Comparison of ENCODE assay signal across 18 cellular contexts in genomic region chr1:54603241-54603640, GRCh38. TPM values are rescaled to one million over a fixed set of nuclear protein-coding genes. Genes with fewer than 3 reads are reported as not detected.
DNase-seq lines count a peak whose midpoint lies in the region; ATAC-seq, FAIRE-seq and TF ChIP-seq lines count a peak whose summit lies in the region.
"Had no signal": no experiment of that assay in that cellular context is flagged by ENCODE, and none has a peak within 500 bp of the region (broad histone marks: within the 10 kb centered on the region; RNA-seq: fewer than 3 reads in every experiment).

No MANE protein-coding gene starts in this region.

- no peak overlapping the region for H3K4me3 Mint-ChIP-seq in chondrocyte (ENCODE audit: unreplicated experiment)
- H3K4me3 Mint-ChIP-seq: CD4-positive, CD25-positive, alpha-beta regulatory T cell had no signal

- H3K9me3 ChIP-seq in HepG2 (ENCODE audit: low read length) (no peaks in the 10 kb centered on the region), right lobe of liver (no peaks in the 10 kb centered on the region), Peyer's patch (no peaks in the 10 kb centered on the region), neuronal stem cell (replicated peaks in 1 of 2; ENCODE audit: control insufficient read depth in 2 of 2, insufficient read depth in 1 of 2, low read depth in 1 of 2, low read length in 2 of 2) (peaks cover 0 to 2% of the 10 kb centered on the region in 2 donors)
- H3K9me3 ChIP-seq: BLaER1 treated with 17β-estradiol and CSF1 and Interleukin-3, amounts not matched to agents 10 nM and 100 nM had no signal

- H2BK120ac ChIP-seq in neuronal stem cell (ENCODE audit: low read depth, low read length): no peak overlapping the region

- intact Hi-C loops in HepG2 (cut with micrococcal nuclease; ENCODE audit: unreplicated experiment): no loop called here
- intact Hi-C loops in right lobe of liver (cut with DNase I): no loop called here

- no peak for DNase-seq in HepG2 (ENCODE audit: low spot score)
- no peak for DNase-seq in right lobe of liver
- DNase-seq in Peyer's patch: no peak
- DNase-seq in neuronal stem cell (ENCODE audit: low spot score): no peak
- DNase-seq in chondrocyte (ENCODE audit: low spot score): no peak
- DNase-seq: 8988T; Calu3; CD4-positive, CD25-positive, alpha-beta regulatory T cell; DMS 273 treated with DMSO at 0.1 percent for 48 hours had no signal

- POLR2A ChIA-PET in HepG2 (lab: Yijun Ruan, JAX): no interaction called here

- no peak for TF ChIP-seq RAD21 in HepG2 (CRISPR knock-in tag; IDR thresholded peaks at IDR 0.05)

- CTCF ChIA-PET in HepG2 (lab: Yijun Ruan, JAX; ENCODE audit: low intra/inter-chr PET ratio, low total read pairs): no interaction called here

- no peak overlapping the region for H3K4ac ChIP-seq in neuronal stem cell (ENCODE audit: low read length)

- H3K4me3 ChIP-seq in HepG2 (replicated peaks in 1 of 3; ENCODE audit: insufficient read depth in 1 of 3, low read depth in 2 of 3, low read length in 3 of 3): no peak overlapping the region
- no peak overlapping the region for H3K4me3 ChIP-seq in right lobe of liver
- no peak overlapping the region for H3K4me3 ChIP-seq in Peyer's patch
- H3K4me3 ChIP-seq in neuronal stem cell (ENCODE audit: low read length in 2 of 2): no peak overlapping the region
- H3K4me3 ChIP-seq: BLaER1 treated with 17β-estradiol and CSF1 and Interleukin-3, amounts not matched to agents 10 nM and 100 nM; GM12878 had no signal

- no peak overlapping the region for H4K8ac ChIP-seq in neuronal stem cell (ENCODE audit: low read depth, low read length)

- no peaks in the 10 kb centered on the region for H3K79me2 ChIP-seq in HepG2 (ENCODE audit: insufficient read depth, low read length)

- ATAC-seq in HepG2 (no peak), right lobe of liver (no peak), HG03439 (IDR thresholded peaks at IDR 0.05; ENCODE audit: unreplicated experiment) (no peak), HG03469 (IDR thresholded peaks at IDR 0.05; ENCODE audit: unreplicated experiment) (no peak)
- ATAC-seq: GM12878, HCT116 had no signal

- H3K9me3 Mint-ChIP-seq in chondrocyte (ENCODE audit: low read depth): no peaks in the 10 kb centered on the region

- H3K4me1 ChIP-seq in HepG2 (ENCODE audit: insufficient read depth, low read length) (peaks cover 14% of the 10 kb centered on the region), right lobe of liver (no peaks in the 10 kb centered on the region), Peyer's patch (peaks cover 0 to 13% (median 0%) of the 10 kb centered on the region in 4 donors), neuronal stem cell (ENCODE audit: control insufficient read depth in 2 of 2, insufficient read depth in 1 of 2, low read depth in 1 of 2, low read length in 2 of 2) (peaks cover 0 to 6% of the 10 kb centered on the region in 2 donors)

- TF ChIP-seq POLR2A in HepG2 (IDR thresholded peaks at IDR 0.05; ENCODE audit: insufficient read depth in 1 of 2, low read depth in 2 of 2, low read length in 2 of 2) (no peak), right lobe of liver (IDR thresholded peaks at IDR 0.05) (no peak), Peyer's patch (IDR thresholded peaks at IDR 0.05) (no peak)

- H3K14ac ChIP-seq in neuronal stem cell (ENCODE audit: low read length): no peak overlapping the region

- H3K27ac Mint-ChIP-seq in chondrocyte (ENCODE audit: unreplicated experiment): no peak overlapping the region
- H3K27ac Mint-ChIP-seq: CD4-positive, CD25-positive, alpha-beta regulatory T cell had no signal

- no peak overlapping the region for H2BK5ac ChIP-seq in neuronal stem cell (ENCODE audit: low read length)

- H3K27ac ChIP-seq in HepG2 (ENCODE audit: extremely low read length, insufficient read depth, low read length): no peak overlapping the region
- no peak overlapping the region for H3K27ac ChIP-seq in right lobe of liver
- H3K27ac ChIP-seq in Peyer's patch: peak overlapping the region in 3 of 4 donors; percentile 24 to 35 (median 27)
- H3K27ac ChIP-seq in neuronal stem cell (replicated peaks; ENCODE audit: low read length): no peak overlapping the region

- FAIRE-seq in HepG2 (lab: Jason Lieb, UNC): no peak
- FAIRE-seq: GM12878, GM18507, H54 had no signal

- no peaks in the 10 kb centered on the region for H3K36me3 Mint-ChIP-seq in chondrocyte (ENCODE audit: low read depth)
- H3K36me3 Mint-ChIP-seq: CD4-positive, CD25-positive, alpha-beta regulatory T cell had no signal

- H3K27me3 Mint-ChIP-seq in chondrocyte (ENCODE audit: low read depth): no peaks in the 10 kb centered on the region
- H3K27me3 Mint-ChIP-seq: CD4-positive, CD25-positive, alpha-beta regulatory T cell had no signal

- H3K9ac ChIP-seq in HepG2 (ENCODE audit: insufficient read depth, low read depth, low read length) (no peak overlapping the region), neuronal stem cell (ENCODE audit: low read depth, low read length, poor library complexity) (no peak overlapping the region)

- H2BK15ac ChIP-seq in neuronal stem cell (ENCODE audit: low read length): no peak overlapping the region

- peak overlapping the region; percentile 23 for H3K18ac ChIP-seq in neuronal stem cell (ENCODE audit: low read length)

- BruUV-seq in HepG2 (replicated peaks; lab: Mats Ljungman, UMichigan): no TSS peak

- in situ Hi-C loops in HepG2 (cut with HindIII; ENCODE audit: extremely low pct_ligation_motif_present, low pct_unique_long_range_greater_than_20kb): no loop called here

- no peak overlapping the region for H2AFZ ChIP-seq in HepG2 (ENCODE audit: low read length)
- no peak overlapping the region for H2AFZ ChIP-seq in neuronal stem cell (ENCODE audit: low read length)

- H3K23ac ChIP-seq in neuronal stem cell (ENCODE audit: low read depth, low read length, poor library complexity): peak overlapping the region; percentile 46

- 77% methylated on average over 6 of the region's 6 CpGs for WGBS in HepG2 (ENCODE audit: low lambda C conversion rate)
- WGBS in right lobe of liver (ENCODE audit: insufficient coverage, low coverage, low lambda C conversion rate, missing lambda C conversion rate): 75% methylated on average over 3 of the region's 6 CpGs
- no CpG with 5 or more reads among the region's 6 CpGs for WGBS in neuronal stem cell (ENCODE audit: extremely low coverage in 2 of 2, insufficient read length in 2 of 2, insufficient replicate concordance in 1 of 2), 2 donors

- no peak overlapping the region for H4K91ac ChIP-seq in neuronal stem cell (ENCODE audit: low read depth, low read length, poor library complexity)

- H3K36me3 ChIP-seq in HepG2 (replicated peaks in 1 of 2; ENCODE audit: control insufficient read depth in 1 of 2, insufficient read depth in 2 of 2, low read length in 2 of 2): no peaks in the 10 kb centered on the region
- no peaks in the 10 kb centered on the region for H3K36me3 ChIP-seq in right lobe of liver
- H3K36me3 ChIP-seq in Peyer's patch: peaks cover 0 to 46% (median 0%) of the 10 kb centered on the region in 3 donors
- peaks cover 0 to 2% of the 10 kb centered on the region in 2 donors for H3K36me3 ChIP-seq in neuronal stem cell (replicated peaks in 1 of 2; ENCODE audit: control insufficient read depth in 2 of 2, insufficient read depth in 2 of 2, low read length in 2 of 2)

- no peaks in the 10 kb centered on the region for H3K27me3 ChIP-seq in HepG2 (ENCODE audit: control insufficient read depth in 1 of 2, insufficient read depth in 2 of 2, low read length in 2 of 2)
- H3K27me3 ChIP-seq in right lobe of liver: no peaks in the 10 kb centered on the region
- no peaks in the 10 kb centered on the region for H3K27me3 ChIP-seq in Peyer's patch
- H3K27me3 ChIP-seq in neuronal stem cell (ENCODE audit: control insufficient read depth in 3 of 3, insufficient read depth in 3 of 3, low read depth in 1 of 3, low read length in 3 of 3): no peaks in the 10 kb centered on the region
- H3K27me3 ChIP-seq: BLaER1 treated with 17β-estradiol and CSF1 and Interleukin-3, amounts not matched to agents 10 nM and 100 nM had no signal

- H2AK5ac ChIP-seq in neuronal stem cell (ENCODE audit: low read depth, low read length): no peak overlapping the region

- H3K4me1 Mint-ChIP-seq in chondrocyte (ENCODE audit: low read depth): no peaks in the 10 kb centered on the region

- no peak overlapping the region for H2BK12ac ChIP-seq in neuronal stem cell (ENCODE audit: low read length)

- H3K79me1 ChIP-seq in neuronal stem cell (ENCODE audit: low read depth, low read length): no peaks in the 10 kb centered on the region

- TF ChIP-seq EP300 in HepG2 (IDR thresholded peaks at IDR 0.05; ENCODE audit: low read depth in 2 of 2, low read length in 2 of 2): no peak
- TF ChIP-seq EP300 in HepG2 (CRISPR knock-in tag; IDR thresholded peaks at IDR 0.05; ENCODE audit: borderline replicate concordance): no peak

- no peaks in the 10 kb centered on the region for H4K20me1 ChIP-seq in HepG2 (ENCODE audit: insufficient read depth, low read length)

- TF ChIP-seq CTCF in HepG2 (CRISPR knock-in tag; IDR thresholded peaks at IDR 0.05) (no peak), right lobe of liver (IDR thresholded peaks at IDR 0.05) (no peak), Peyer's patch (IDR thresholded peaks at IDR 0.05) (no peak), chondrocyte (IDR thresholded peaks at IDR 0.05) (no peak)

- H3K4me2 ChIP-seq in HepG2 (ENCODE audit: low read depth, low read length): no peak overlapping the region
- H3K4me2 ChIP-seq in neuronal stem cell (ENCODE audit: insufficient read depth, low read length, poor library complexity, severe bottlenecking): no peak overlapping the region

RNA-seq across cellular contexts. Expression of gene FAM151A, which starts 20.1 kb away (rescaled TPM):
- total RNA-seq in HepG2 (2016; rRNA removed; fragmentation: Illumina TruSeq; extraction: Trizol): 1.5 and 3.6 TPM in 2 replicates
- 0.40 and 0.79 TPM in 2 replicates for total RNA-seq in HepG2 (2016; cell fraction: cytosol; rRNA removed; fragmentation: Illumina TruSeq; extraction: Trizol; ENCODE audit: low read depth)
- total RNA-seq in HepG2 (2016; cell fraction: insoluble cytoplasmic fraction; rRNA removed; fragmentation: Illumina TruSeq; extraction: Trizol): 1.3 and 4.4 TPM in 2 replicates
- total RNA-seq in HepG2 (2016; cell fraction: membrane; rRNA removed; fragmentation: Illumina TruSeq; extraction: Trizol): 0.77 and 1.3 TPM in 2 replicates
- 2.6 and 3.0 TPM in 2 replicates for total RNA-seq in HepG2 (2016; cell fraction: nucleus; rRNA removed; fragmentation: Illumina TruSeq; extraction: Trizol)
- 0.25 and 0.29 TPM in 2 replicates for polyA plus RNA-seq in HepG2 (2011; rRNA removed)
- polyA plus RNA-seq in HepG2 (2011; cell fraction: cytosol; rRNA removed): 0.09 and 0.28 TPM in 2 replicates
- 0.21 and 0.26 TPM in 2 replicates for polyA plus RNA-seq in HepG2 (2011; cell fraction: nucleus; rRNA removed)
- polyA plus RNA-seq in HepG2 (2012): 0.08 and 0.19 TPM in 2 replicates
- polyA plus RNA-seq in HepG2 (2016; cell fraction: cytosol; fragmentation: Illumina TruSeq; extraction: Trizol; ENCODE audit: low read depth): 0.55 and 0.68 TPM in 2 replicates
- polyA plus RNA-seq in HepG2 (2016; cell fraction: insoluble cytoplasmic fraction; fragmentation: Illumina TruSeq; extraction: Trizol; ENCODE audit: low read depth): 0.85 and 1.2 TPM in 2 replicates
- 0.62 and 0.73 TPM in 2 replicates for polyA plus RNA-seq in HepG2 (2016; cell fraction: membrane; fragmentation: Illumina TruSeq; extraction: Trizol; ENCODE audit: low read depth)
- polyA plus RNA-seq in HepG2 (2016; cell fraction: nucleus; fragmentation: Illumina TruSeq; extraction: Trizol; ENCODE audit: insufficient read depth, low read depth): 3.3 and 3.5 TPM in 2 replicates
- polyA minus RNA-seq in HepG2 (2011; rRNA and poly(A)+ RNA removed; ENCODE audit: low replicate concordance): 0.38 TPM in 1 of 2 replicates, not detected in the other
- not detected in 2 replicates for polyA minus RNA-seq in HepG2 (2011; cell fraction: cytosol; rRNA and poly(A)+ RNA removed)
- not detected in 2 replicates for polyA minus RNA-seq in HepG2 (2011; cell fraction: nucleus; rRNA and poly(A)+ RNA removed)
- total RNA-seq in right lobe of liver: 10 to 100 TPM in 2 of 6 experiments, 1 to 10 TPM in 2, under 1 TPM in 2; 0.12 to 72.9 (median 5.2) TPM
- total RNA-seq in Peyer's patch: 1,000 to 10,000 TPM in 1 of 4 donors, 100 to 1,000 TPM in 1, 10 to 100 TPM in 2; 15.7 to 1,128 (median 174) TPM
- polyA plus RNA-seq in neuronal stem cell (2013, experiment 1 of 2): not detected
- not detected for polyA plus RNA-seq in neuronal stem cell (2013, experiment 2 of 2)
- not detected in 3 replicates for total RNA-seq in chondrocyte
- total RNA-seq: Calu3; CD4-positive, CD25-positive, alpha-beta regulatory T cell; HT-29 had no signal
- polyA plus RNA-seq: CD4-positive, CD25-positive, alpha-beta regulatory T cell had no signal

RNA-seq across cellular contexts. Expression of gene MROH7, which starts 38.3 kb away (rescaled TPM):
- total RNA-seq in HepG2 (2016; rRNA removed; fragmentation: Illumina TruSeq; extraction: Trizol) (0.09 TPM in 1 of 2 replicates, not detected in the other), right lobe of liver (1 to 10 TPM in 3 of 6 experiments, under 1 TPM in 3; 0.37 to 3.1 (median 1.2) TPM), Peyer's patch (10 to 100 TPM; 22.3 to 64.2 (median 35.5) TPM), chondrocyte (0.15 TPM in 1 of 3 replicates, not detected in the others)
- not detected in 2 replicates for total RNA-seq in HepG2 (2016; cell fraction: cytosol; rRNA removed; fragmentation: Illumina TruSeq; extraction: Trizol; ENCODE audit: low read depth)
- not detected in 2 replicates for total RNA-seq in HepG2 (2016; cell fraction: insoluble cytoplasmic fraction; rRNA removed; fragmentation: Illumina TruSeq; extraction: Trizol)
- total RNA-seq in HepG2 (2016; cell fraction: membrane; rRNA removed; fragmentation: Illumina TruSeq; extraction: Trizol): not detected in 2 replicates
- not detected in 2 replicates for total RNA-seq in HepG2 (2016; cell fraction: nucleus; rRNA removed; fragmentation: Illumina TruSeq; extraction: Trizol)
- 0.08 and 0.09 TPM in 2 replicates for polyA plus RNA-seq in HepG2 (2011; rRNA removed)
- polyA plus RNA-seq in HepG2 (2011; cell fraction: cytosol; rRNA removed): not detected in 2 replicates
- polyA plus RNA-seq in HepG2 (2011; cell fraction: nucleus; rRNA removed): 0.27 and 0.29 TPM in 2 replicates
- 0.05 and 0.12 TPM in 2 replicates for polyA plus RNA-seq in HepG2 (2012)
- polyA plus RNA-seq in HepG2 (2016; cell fraction: cytosol; fragmentation: Illumina TruSeq; extraction: Trizol; ENCODE audit: low read depth): not detected in 2 replicates
- polyA plus RNA-seq in HepG2 (2016; cell fraction: insoluble cytoplasmic fraction; fragmentation: Illumina TruSeq; extraction: Trizol; ENCODE audit: low read depth): not detected in 2 replicates
- not detected in 2 replicates for polyA plus RNA-seq in HepG2 (2016; cell fraction: membrane; fragmentation: Illumina TruSeq; extraction: Trizol; ENCODE audit: low read depth)
- not detected in 2 replicates for polyA plus RNA-seq in HepG2 (2016; cell fraction: nucleus; fragmentation: Illumina TruSeq; extraction: Trizol; ENCODE audit: insufficient read depth, low read depth)
- 0.16 and 1.7 TPM in 2 replicates for polyA minus RNA-seq in HepG2 (2011; rRNA and poly(A)+ RNA removed; ENCODE audit: low replicate concordance)
- not detected in 2 replicates for polyA minus RNA-seq in HepG2 (2011; cell fraction: cytosol; rRNA and poly(A)+ RNA removed)
- 0.37 TPM in 1 of 2 replicates, not detected in the other for polyA minus RNA-seq in HepG2 (2011; cell fraction: nucleus; rRNA and poly(A)+ RNA removed)
- polyA plus RNA-seq in neuronal stem cell (2013, experiment 1 of 2): 0.32 TPM
- polyA plus RNA-seq in neuronal stem cell (2013, experiment 2 of 2): 0.46 TPM
- total RNA-seq: CD4-positive, CD25-positive, alpha-beta regulatory T cell; G401 had no signal
- polyA plus RNA-seq: CD4-positive, CD25-positive, alpha-beta regulatory T cell; GM12878 had no signal

RNA-seq across cellular contexts. Expression of gene ACOT11, which starts 55.2 kb away (rescaled TPM):
- 3.0 and 3.3 TPM in 2 replicates for total RNA-seq in HepG2 (2016; rRNA removed; fragmentation: Illumina TruSeq; extraction: Trizol)
- 0.79 and 1.0 TPM in 2 replicates for total RNA-seq in HepG2 (2016; cell fraction: cytosol; rRNA removed; fragmentation: Illumina TruSeq; extraction: Trizol; ENCODE audit: low read depth)
- total RNA-seq in HepG2 (2016; cell fraction: insoluble cytoplasmic fraction; rRNA removed; fragmentation: Illumina TruSeq; extraction: Trizol): 2.1 and 2.6 TPM in 2 replicates
- total RNA-seq in HepG2 (2016; cell fraction: membrane; rRNA removed; fragmentation: Illumina TruSeq; extraction: Trizol): 2.2 TPM in 2 replicates
- 1.8 and 2.5 TPM in 2 replicates for total RNA-seq in HepG2 (2016; cell fraction: nucleus; rRNA removed; fragmentation: Illumina TruSeq; extraction: Trizol)
- 2.6 and 2.8 TPM in 2 replicates for polyA plus RNA-seq in HepG2 (2011; rRNA removed)
- 0.88 and 1.6 TPM in 2 replicates for polyA plus RNA-seq in HepG2 (2011; cell fraction: cytosol; rRNA removed)
- 6.8 and 12.7 TPM in 2 replicates for polyA plus RNA-seq in HepG2 (2011; cell fraction: nucleus; rRNA removed)
- 1.4 and 2.1 TPM in 2 replicates for polyA plus RNA-seq in HepG2 (2012)
- 0.62 and 0.68 TPM in 2 replicates for polyA plus RNA-seq in HepG2 (2016; cell fraction: cytosol; fragmentation: Illumina TruSeq; extraction: Trizol; ENCODE audit: low read depth)
- polyA plus RNA-seq in HepG2 (2016; cell fraction: insoluble cytoplasmic fraction; fragmentation: Illumina TruSeq; extraction: Trizol; ENCODE audit: low read depth): 1.9 and 3.1 TPM in 2 replicates
- polyA plus RNA-seq in HepG2 (2016; cell fraction: membrane; fragmentation: Illumina TruSeq; extraction: Trizol; ENCODE audit: low read depth): 1.3 and 1.4 TPM in 2 replicates
- 4.8 and 6.2 TPM in 2 replicates for polyA plus RNA-seq in HepG2 (2016; cell fraction: nucleus; fragmentation: Illumina TruSeq; extraction: Trizol; ENCODE audit: insufficient read depth, low read depth)
- 7.7 and 8.7 TPM in 2 replicates for polyA minus RNA-seq in HepG2 (2011; rRNA and poly(A)+ RNA removed; ENCODE audit: low replicate concordance)
- polyA minus RNA-seq in HepG2 (2011; cell fraction: cytosol; rRNA and poly(A)+ RNA removed): 1.4 and 2.3 TPM in 2 replicates
- polyA minus RNA-seq in HepG2 (2011; cell fraction: nucleus; rRNA and poly(A)+ RNA removed): 3.1 and 5.0 TPM in 2 replicates
- 1 to 10 TPM in 2 of 6 experiments, under 1 TPM in 4; 0.50 to 1.3 (median 0.84) TPM for total RNA-seq in right lobe of liver
- total RNA-seq in Peyer's patch: 100 to 1,000 TPM in 2 of 4 donors, 10 to 100 TPM in 2; 41.3 to 200 (median 119) TPM
- 0.82 TPM for polyA plus RNA-seq in neuronal stem cell (2013, experiment 1 of 2)
- polyA plus RNA-seq in neuronal stem cell (2013, experiment 2 of 2): 0.90 TPM
- total RNA-seq in chondrocyte: 0.25 to 0.56 TPM (median 0.41 TPM) in 3 replicates

Comparison
In these comparisons a context has a peak if more than half of its experiments do, and no peak if none do; other contexts are left out.
1. H3K27ac ChIP-seq: peak in Peyer's patch (3 of 4); none in HepG2 (single experiment), right lobe of liver (0 of 3) and neuronal stem cell (single experiment).
2. RNA of gene MROH7, which starts 38.3 kb away (total RNA-seq): 22.3 to 64.2 TPM in Peyer's patch; 0.37 to 3.1 TPM in right lobe of liver, 0.15 TPM in chondrocyte and 0.09 TPM in HepG2; every median in the first group is over 4 times any median in the second.
3. RNA of gene ACOT11, which starts 55.2 kb away (total RNA-seq): 41.3 to 200 TPM in Peyer's patch; 0.79 to 3.3 TPM in HepG2, 0.50 to 1.3 TPM in right lobe of liver and 0.25 to 0.56 TPM in chondrocyte; every median in the first group is over 4 times any median in the second.